In the genomic region with DNA sequence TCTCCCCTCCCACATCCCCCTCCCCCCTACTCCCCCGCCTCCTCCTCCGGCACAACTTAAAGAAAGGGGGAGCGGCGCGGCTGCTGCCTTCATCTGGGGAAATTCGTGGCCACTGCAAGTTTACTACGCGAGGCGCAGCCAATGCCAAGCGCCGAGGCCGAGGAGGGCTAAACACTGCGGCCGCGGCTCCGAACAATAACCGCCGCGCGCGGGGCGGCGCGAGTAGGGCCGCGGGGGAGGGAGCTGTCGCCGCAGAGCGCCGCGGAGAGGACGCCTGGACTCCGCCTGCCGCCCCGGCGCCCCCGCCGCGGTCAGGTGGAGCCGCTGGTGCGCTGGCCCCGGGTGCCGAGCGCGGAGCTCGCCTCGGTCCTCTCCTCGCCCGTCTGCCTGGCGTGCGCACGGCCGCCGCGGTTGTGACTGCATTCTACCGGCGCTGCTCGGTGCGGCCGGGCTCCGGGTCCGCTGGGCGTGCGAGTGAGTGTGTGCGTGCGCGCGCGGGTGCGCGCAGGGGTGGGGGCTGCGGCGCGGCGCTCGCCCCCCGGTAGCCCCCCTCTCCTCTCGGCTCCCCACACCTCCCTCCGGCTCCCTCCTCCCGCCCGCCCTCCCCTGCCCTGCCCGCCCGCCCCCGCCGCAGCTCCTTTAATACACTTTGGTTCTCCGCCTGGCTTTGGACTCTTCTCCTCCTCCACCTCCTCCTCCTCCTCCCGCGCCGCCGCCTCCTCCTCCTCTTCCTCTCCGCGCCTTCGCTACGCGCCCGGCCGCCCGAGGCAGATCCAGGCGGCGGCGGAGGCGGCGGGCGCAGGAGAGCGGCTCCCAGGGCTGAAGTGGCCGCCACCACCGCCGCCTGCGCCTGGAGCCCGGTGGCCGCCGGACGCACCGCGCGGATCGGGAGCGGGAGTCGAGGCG, we compare ENCODE assay signal across 8 cellular contexts. TPM values are rescaled to one million over a fixed set of nuclear protein-coding genes. Genes with fewer than 3 reads are reported as not detected.
DNase-seq lines count a peak whose midpoint lies in the region; ATAC-seq, FAIRE-seq and TF ChIP-seq lines count a peak whose summit lies in the region.

Gene ZIC2, plus strand, starts transcription at position 670 of the 906 bp plus-strand sequence. CDS start 281 bp downstream, outside the sequence.

- peak within 1 kb of the TSS; percentile 57 for H3K4me3 Mint-ChIP-seq in activated CD4-positive, alpha-beta memory T cell treated with anti-CD3 and anti-CD28 coated beads, Interleukin-2, amount 10 ng/mL, durations not matched to agents 7 days and 5 days

- H3K36me3 Mint-ChIP-seq in activated CD4-positive, alpha-beta memory T cell treated with anti-CD3 and anti-CD28 coated beads, Interleukin-2, amount 10 ng/mL, durations not matched to agents 7 days and 5 days (ENCODE audit: low read depth), result peaks cover 27% of the 10 kb centered on the region

- FAIRE-seq in GM19239 (lab: Jason Lieb, UNC), result no peak

- H3K4me1 ChIP-seq in prostate gland (replicated peaks), result peaks cover 11% of the 10 kb centered on the region

- WGBS in prostate gland, result 2% methylated on average over 45 of the region's 120 CpGs

- POLR2A ChIA-PET in activated CD4-positive, alpha-beta memory T cell treated with anti-CD3 and anti-CD28 coated beads, Interleukin-2, amount 10 ng/mL, durations not matched to agents 7 days and 5 days (lab: Charles Lee), result interaction anchor here (0.9 to 1.1 kb wide), 3 partner anchors 20 to 324 kb away, joined by 3 to 6 read pairs (median 3); no protein-coding TSS in a partner anchor

- H3K27ac Mint-ChIP-seq in activated CD4-positive, alpha-beta memory T cell treated with anti-CD3 and anti-CD28 coated beads, Interleukin-2, amount 10 ng/mL, durations not matched to agents 7 days and 5 days, result no peak within 1 kb of the TSS

- CTCF ChIA-PET in activated CD4-positive, alpha-beta memory T cell treated with anti-CD3 and anti-CD28 coated beads, Interleukin-2, amount 10 ng/mL, durations not matched to agents 7 days and 5 days (lab: Charles Lee), result no interaction called here

- TF ChIP-seq CTCF in prostate gland (IDR thresholded peaks at IDR 0.05), result no peak

- H3K9me3 ChIP-seq in prostate gland, result no peaks in the 10 kb centered on the region

- H3K27me3 Mint-ChIP-seq in activated CD4-positive, alpha-beta memory T cell treated with anti-CD3 and anti-CD28 coated beads, Interleukin-2, amount 10 ng/mL, durations not matched to agents 7 days and 5 days, result peaks cover 67% of the 10 kb centered on the region

- no peak for ATAC-seq in GM21515 (IDR thresholded peaks at IDR 0.05; ENCODE audit: unreplicated experiment)

- intact Hi-C loops in prostate gland (cut with DNase I), result no loop called here

- H3K4me3 ChIP-seq in prostate gland, result peak within 1 kb of the TSS; percentile 22 to 45

- H3K27ac ChIP-seq in prostate gland, result no peak within 1 kb of the TSS

- peaks cover 20% of the 10 kb centered on the region for H3K4me1 Mint-ChIP-seq in activated CD4-positive, alpha-beta memory T cell treated with anti-CD3 and anti-CD28 coated beads, Interleukin-2, amount 10 ng/mL, durations not matched to agents 7 days and 5 days

- TF ChIP-seq POLR2A in prostate gland (IDR thresholded peaks at IDR 0.05), result no peak

- no peaks in the 10 kb centered on the region for H3K9me3 Mint-ChIP-seq in activated CD4-positive, alpha-beta memory T cell treated with anti-CD3 and anti-CD28 coated beads, Interleukin-2, amount 10 ng/mL, durations not matched to agents 7 days and 5 days

- H3K36me3 ChIP-seq in prostate gland, result no peaks in the 10 kb centered on the region

- DNase-seq in NCI-H345 (lab: John Stamatoyannopoulos, UW) (peak; percentile 90), NCI-H345 treated with DMSO at 0.1 percent for 48 hours (lab: John Stamatoyannopoulos, UW; ENCODE audit: unreplicated experiment) (no peak), NCI-H146 (lab: John Stamatoyannopoulos, UW) (peak; percentile 96), glomerular visceral epithelial cell (ENCODE audit: extremely low spot score) (peak; percentile 33), prostate gland (ENCODE audit: low spot score) (no peak), GM19239 (ENCODE audit: insufficient read length, low spot score) (no peak)
- DNase-seq in activated CD4-positive, alpha-beta memory T cell treated with anti-CD3 and anti-CD28 coated beads, Interleukin-2, amount 10 ng/mL, durations not matched to agents 7 days and 5 days, result no peak

- peaks cover 57% of the 10 kb centered on the region for H3K27me3 ChIP-seq in prostate gland (replicated peaks; ENCODE audit: insufficient read depth)

RNA-seq across cellular contexts. Expression of gene ZIC2, which starts in this region (rescaled TPM):
- total RNA-seq in activated CD4-positive, alpha-beta memory T cell treated with anti-CD3 and anti-CD28 coated beads, Interleukin-2, amount 10 ng/mL, durations not matched to agents 7 days and 5 days, result 1 to 10 TPM in 1 of 2 experiments, under 1 TPM in 1; 0.50 to 1.0 TPM
- total RNA-seq in prostate gland, result under 1 TPM; 0.05 to 0.51 TPM

Comparison
In these comparisons a context has a peak if more than half of its experiments do, and no peak if none do; other contexts are left out.
1. DNase-seq: peak in NCI-H345 (single experiment), NCI-H146 (single experiment) and glomerular visceral epithelial cell (single experiment); none in NCI-H345 treated with DMSO at 0.1 percent for 48 hours (single experiment), activated CD4-positive, alpha-beta memory T cell treated with anti-CD3 and anti-CD28 coated beads, Interleukin-2, amount 10 ng/mL, durations not matched to agents 7 days and 5 days (single experiment), prostate gland (single experiment) and GM19239 (single experiment).